1 cellular context compared by ENCODE assay signal in genomic region chr13:40581277-40581579, GRCh38.
TF ChIP-seq lines count a peak whose summit lies in the region.

No MANE protein-coding gene starts in this region.

TF ChIP-seq in HepG2, 621 proteins besides CTCF, POLR2A, EP300 and RAD21 (continued from another document):
- TF ChIP-seq AHDC1 (CRISPR knock-in tag; IDR thresholded peaks at IDR 0.05; ENCODE audit: borderline replicate concordance): no peak
- no peak for TF ChIP-seq CENPBD1 (CRISPR knock-in tag; IDR thresholded peaks at IDR 0.05; ENCODE audit: borderline replicate concordance, low read depth)
- TF ChIP-seq SMYD3 (CRISPR knock-in tag; IDR thresholded peaks at IDR 0.05): no peak
- no peak for TF ChIP-seq SALL2 (CRISPR knock-in tag; IDR thresholded peaks at IDR 0.05)
- TF ChIP-seq CBX5 (CRISPR knock-in tag; IDR thresholded peaks at IDR 0.05; ENCODE audit: borderline replicate concordance): no peak
- no peak for TF ChIP-seq ZNF850 (CRISPR knock-in tag; conservative IDR thresholded peaks at IDR 0.05)
